In the genomic region with DNA sequence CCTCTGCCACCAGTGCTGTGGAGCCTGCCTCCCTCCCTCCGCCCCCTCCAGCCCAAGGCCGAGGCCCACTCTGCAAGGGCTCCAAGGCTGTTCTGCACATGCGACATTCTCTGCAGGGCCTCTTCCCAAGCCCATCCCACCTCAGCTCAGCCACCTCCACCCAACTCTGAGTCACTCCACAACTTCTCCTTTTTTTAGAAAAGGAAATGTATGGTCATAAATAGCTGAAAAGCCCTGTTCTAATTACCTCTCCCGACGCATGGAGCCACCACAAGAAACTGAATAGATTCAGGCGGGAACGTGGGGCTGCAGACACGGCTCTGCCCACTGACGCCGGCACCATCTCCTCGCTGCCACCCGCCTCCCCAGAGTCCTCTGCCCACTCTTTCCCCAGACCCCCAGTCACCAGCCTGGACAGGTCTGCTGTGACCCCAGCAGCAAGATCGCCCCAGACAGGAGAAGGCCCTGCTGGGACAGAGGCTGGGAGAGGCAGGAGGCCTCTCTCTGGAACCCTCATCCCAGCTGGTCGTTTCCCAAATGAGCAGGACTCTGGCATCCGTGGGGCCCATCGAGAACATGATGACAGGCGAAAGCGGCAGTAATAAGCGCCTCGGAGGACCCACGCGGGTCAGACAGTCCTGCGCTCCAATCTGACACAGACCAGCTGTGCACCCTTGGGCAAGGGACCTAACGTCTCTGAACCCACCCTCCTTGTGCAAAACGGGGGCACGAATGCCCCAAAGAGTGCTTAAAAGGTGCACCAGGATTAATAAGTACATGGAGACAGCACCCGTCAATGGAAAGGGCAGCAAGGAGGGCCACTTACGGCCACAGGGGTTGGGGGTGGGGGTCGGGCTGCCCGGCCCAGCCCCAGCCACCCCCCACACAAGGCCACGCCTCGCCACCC, we compare ENCODE assay signal across 8 cellular contexts.
DNase-seq lines count a peak whose midpoint lies in the region; ATAC-seq and TF ChIP-seq lines count a peak whose summit lies in the region.

No MANE protein-coding gene starts in this region.

- H3K4me1 ChIP-seq in left lung, result peaks cover 4 to 32% of the 10 kb centered on the region in 2 donors
- H3K4me1 ChIP-seq in tibial nerve, result peaks cover 0 to 27% (median 8%) of the 10 kb centered on the region in 4 donors

- DNase-seq in AG08395 (ENCODE audit: low spot score), result peak; percentile 93
- peak; percentile 78 for DNase-seq in astrocyte of the hippocampus (ENCODE audit: low read depth, low spot score)
- DNase-seq in left lung, result peak; percentile 76 to 84
- DNase-seq in tibial nerve (ENCODE audit: low spot score in 2 of 2), result peak in 1 of 2 donors; percentile 26
- no peak for DNase-seq in NCI-H510A treated with DMSO at 0.1 percent for 48 hours (lab: John Stamatoyannopoulos, UW)
- DNase-seq in activated CD4-positive, CD25-positive, alpha-beta regulatory T cell treated with anti-CD3 and anti-CD28 coated beads, Interleukin-2, amount 50 U/mL, for 72 hours, result no peak

- peak overlapping the region; percentile 81 to 86 for H3K27ac ChIP-seq in left lung
- H3K27ac ChIP-seq in tibial nerve, result peak overlapping the region; percentile 59 to 80 (median 65)

- peak; percentile 6 for ATAC-seq in HG03354 (IDR thresholded peaks at IDR 0.05; ENCODE audit: poor library complexity, severe bottlenecking, unreplicated experiment)
- ATAC-seq in left lung, result peak; percentile 69
- ATAC-seq in GM18520 (IDR thresholded peaks at IDR 0.05; ENCODE audit: unreplicated experiment), result no peak

- no peaks in the 10 kb centered on the region for H3K27me3 ChIP-seq in left lung
- H3K27me3 ChIP-seq in tibial nerve, result no peaks in the 10 kb centered on the region

- TF ChIP-seq EP300 in tibial nerve (IDR thresholded peaks at IDR 0.05), result no peak

- intact Hi-C loops in left lung (cut with DNase I), result no loop called here

- H3K9me3 ChIP-seq in left lung (no peaks in the 10 kb centered on the region), tibial nerve (peaks cover 0 to under 1% (median 0%) of the 10 kb centered on the region in 4 donors)

- H3K4me3 ChIP-seq in left lung (peak overlapping the region in 1 of 2 donors; percentile 18), tibial nerve (peak overlapping the region in 2 of 4 donors; percentile 15 to 29)

- TF ChIP-seq POLR2A in tibial nerve (IDR thresholded peaks at IDR 0.05), result no peak

- peaks cover 0 to 4% of the 10 kb centered on the region in 2 donors for H3K36me3 ChIP-seq in left lung
- H3K36me3 ChIP-seq in tibial nerve, result peaks cover 0 to 11% (median 0%) of the 10 kb centered on the region in 3 donors

- no peak for TF ChIP-seq CTCF in left lung (IDR thresholded peaks at IDR 0.05)
- no peak for TF ChIP-seq CTCF in tibial nerve (IDR thresholded peaks at IDR 0.05)

- WGBS in tibial nerve, 2 donors, result 68 to 72% methylated on average over 32 of the region's 32 CpGs

Comparison
In these comparisons a context has a peak if more than half of its experiments do, and no peak if none do; other contexts are left out.
1. DNase-seq: peak in AG08395 (single experiment), astrocyte of the hippocampus (single experiment) and left lung (2 of 2); none in NCI-H510A treated with DMSO at 0.1 percent for 48 hours (single experiment) and activated CD4-positive, CD25-positive, alpha-beta regulatory T cell treated with anti-CD3 and anti-CD28 coated beads, Interleukin-2, amount 50 U/mL, for 72 hours (single experiment).